Comparison of ENCODE assay signal across 16 cellular contexts in the genomic region with DNA sequence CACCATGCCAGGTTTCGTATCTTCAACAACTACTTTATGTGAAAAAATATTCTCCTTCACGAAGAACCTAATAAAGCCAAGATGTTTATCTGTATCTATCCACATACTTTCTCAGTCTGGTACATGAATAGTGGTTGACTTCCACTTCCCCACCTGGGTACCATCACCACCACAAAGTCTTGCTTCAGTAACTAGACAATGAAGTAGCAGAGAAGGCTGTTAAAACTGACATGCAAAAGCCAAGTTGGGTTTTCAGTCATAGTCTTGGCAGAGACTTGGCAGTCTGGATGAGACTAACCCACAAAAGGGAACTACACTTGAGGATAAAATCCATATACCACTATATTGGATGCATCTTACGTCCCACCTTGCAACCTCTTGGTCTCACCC. TPM values are rescaled to one million over a fixed set of nuclear protein-coding genes. Genes with fewer than 3 reads are reported as not detected.
A peak's percentile ranks its signal among the peaks of the same experiment; 100 is the strongest.
DNase-seq lines count a peak whose midpoint lies in the region; ATAC-seq, FAIRE-seq and TF ChIP-seq lines count a peak whose summit lies in the region.
"Had no signal": no experiment of that assay in that cellular context is flagged by ENCODE, and none has a peak within 500 bp of the region (broad histone marks: within the 10 kb centered on the region; RNA-seq: fewer than 3 reads in every experiment).

No MANE protein-coding gene starts in this region.

- no peaks in the 10 kb centered on the region for H3K27me3 ChIP-seq in mammary epithelial cell (ENCODE audit: insufficient read depth, low read length)
- H3K27me3 ChIP-seq in astrocyte (ENCODE audit: insufficient read depth, low read length) = no peaks in the 10 kb centered on the region
- no peaks in the 10 kb centered on the region for H3K27me3 ChIP-seq in transverse colon
- H3K27me3 ChIP-seq: upper lobe of right lung had no signal

- peaks cover 47% of the 10 kb centered on the region for H3K4me1 Mint-ChIP-seq in MCF 10A (ENCODE audit: insufficient read depth, unreplicated experiment)
- H3K4me1 Mint-ChIP-seq in astrocyte (ENCODE audit: low read depth, unreplicated experiment) = peaks cover 40% of the 10 kb centered on the region
- peaks cover 5% of the 10 kb centered on the region for H3K4me1 Mint-ChIP-seq in activated CD8-positive, alpha-beta memory T cell treated with anti-CD3 and anti-CD28 coated beads, Interleukin-2, amount 10 ng/mL, durations not matched to agents 7 days and 5 days

- H3K4me1 ChIP-seq in mammary epithelial cell (ENCODE audit: insufficient read depth, low read length) (peaks cover 65% of the 10 kb centered on the region), astrocyte (ENCODE audit: insufficient read depth, low read length) (peaks cover 37% of the 10 kb centered on the region), transverse colon (peaks cover 24 to 50% (median 38%) of the 10 kb centered on the region in 4 donors)

- BruUV-seq in MCF 10A (replicated peaks; lab: Mats Ljungman, UMichigan) (no TSS peak), mammary epithelial cell (replicated peaks; lab: Mats Ljungman, UMichigan) (no TSS peak)

- no peak for TF ChIP-seq CTCF in MCF 10A (IDR thresholded peaks at IDR 0.05; ENCODE audit: unreplicated experiment)
- TF ChIP-seq CTCF in mammary epithelial cell (conservative IDR thresholded peaks at IDR 0.05 in 1 of 2, IDR thresholded peaks at IDR 0.05 in 1 of 2; ENCODE audit: extremely low read depth in 1 of 2, insufficient read depth in 1 of 2, low read depth in 1 of 2, low read length in 2 of 2) = no peak
- no peak for TF ChIP-seq CTCF in astrocyte (IDR thresholded peaks at IDR 0.05; ENCODE audit: insufficient read depth, low read depth, low read length)
- no peak for TF ChIP-seq CTCF in transverse colon (IDR thresholded peaks at IDR 0.05)

- FAIRE-seq in astrocyte (lab: Jason Lieb, UNC) = no peak
- FAIRE-seq: colon had no signal

- H3K79me2 ChIP-seq in mammary epithelial cell (ENCODE audit: insufficient read depth, low read length) (peaks cover 89% of the 10 kb centered on the region), astrocyte (ENCODE audit: insufficient read depth, low read length) (peaks cover 92% of the 10 kb centered on the region)

- CTCF ChIA-PET in MCF 10A (lab: Yijun Ruan, JAX) (interaction anchor here (1.0 to 10.4 kb wide), 5 partner anchors 7 to 163 kb away, joined by 3 to 130 read pairs (median 3); no protein-coding TSS in a partner anchor), mammary epithelial cell (lab: Charles Lee; ENCODE audit: low non-redundant PET) (no interaction called here)
- CTCF ChIA-PET in activated CD8-positive, alpha-beta memory T cell treated with anti-CD3 and anti-CD28 coated beads, Interleukin-2, amount 10 ng/mL, durations not matched to agents 7 days and 5 days (lab: Charles Lee) = no interaction called here

- no peak overlapping the region for H2AFZ ChIP-seq in mammary epithelial cell (ENCODE audit: low read depth, low read length)
- no peak overlapping the region for H2AFZ ChIP-seq in astrocyte (ENCODE audit: low read depth, low read length)

- H3K27me3 Mint-ChIP-seq in MCF 10A (ENCODE audit: insufficient read depth, unreplicated experiment) = no peaks in the 10 kb centered on the region
- no peaks in the 10 kb centered on the region for H3K27me3 Mint-ChIP-seq in astrocyte (ENCODE audit: low read depth, unreplicated experiment)
- H3K27me3 Mint-ChIP-seq in activated CD8-positive, alpha-beta memory T cell treated with anti-CD3 and anti-CD28 coated beads, Interleukin-2, amount 10 ng/mL, durations not matched to agents 7 days and 5 days = peaks cover 10% of the 10 kb centered on the region
- H3K27me3 Mint-ChIP-seq: activated T-helper 17 cell treated with anti-CD3 and anti-CD28 coated beads, Interleukin-2, amount 50 U/mL, for 72 hours had no signal

- DNase-seq in MCF 10A (ENCODE audit: unreplicated experiment) = no peak
- no peak for DNase-seq in mammary epithelial cell
- DNase-seq in astrocyte (ENCODE audit: low read depth) = no peak
- DNase-seq in transverse colon = no peak
- no peak for DNase-seq in activated CD8-positive, alpha-beta memory T cell treated with anti-CD3 and anti-CD28 coated beads, Interleukin-2, amount 50 U/mL, for 48 hours
- DNase-seq in SKM-1 treated with dmso at 0.1 percent for 144 hours (lab: John Stamatoyannopoulos, UW; ENCODE audit: unreplicated experiment) = no peak
- no peak for DNase-seq in activated CD8-positive, alpha-beta memory T cell treated with anti-CD3 and anti-CD28 coated beads, Interleukin-2, amount 10 ng/mL, durations not matched to agents 7 days and 5 days
- DNase-seq: 8988T; NCI-H69; stimulated activated CD4-positive, alpha-beta T cell treated with anti-CD3 and anti-CD28 coated beads, Interleukin-4, amount 100 ng/mL, for 24 hours had no signal

- H3K36me3 Mint-ChIP-seq in MCF 10A (ENCODE audit: insufficient read depth, unreplicated experiment) = peaks cover 7% of the 10 kb centered on the region
- peaks cover 26% of the 10 kb centered on the region for H3K36me3 Mint-ChIP-seq in astrocyte (ENCODE audit: low read depth, unreplicated experiment)
- no peaks in the 10 kb centered on the region for H3K36me3 Mint-ChIP-seq in activated CD8-positive, alpha-beta memory T cell treated with anti-CD3 and anti-CD28 coated beads, Interleukin-2, amount 10 ng/mL, durations not matched to agents 7 days and 5 days

- H3K27ac ChIP-seq in mammary epithelial cell (ENCODE audit: insufficient read depth, low read depth, low read length) = no peak overlapping the region
- H3K27ac ChIP-seq in astrocyte (ENCODE audit: low read depth, low read length) = no peak overlapping the region
- H3K27ac ChIP-seq in transverse colon = peak overlapping the region; percentile 77 to 95 (median 80)
- H3K27ac ChIP-seq: upper lobe of right lung had no signal

- intact Hi-C loops in MCF 10A (cut with micrococcal nuclease) = no loop called here
- intact Hi-C loops in mammary epithelial cell (cut with micrococcal nuclease) = no loop called here
- intact Hi-C loops in transverse colon (cut with DNase I; ENCODE audit: low total_unique reads) = no loop called here

- H3K9ac ChIP-seq in mammary epithelial cell (ENCODE audit: insufficient read depth, low read length) (no peak overlapping the region), astrocyte (ENCODE audit: low read length) (no peak overlapping the region)

- H3K9me3 ChIP-seq in mammary epithelial cell (replicated peaks; ENCODE audit: insufficient read depth, low read length) = no peaks in the 10 kb centered on the region
- no peaks in the 10 kb centered on the region for H3K9me3 ChIP-seq in astrocyte (ENCODE audit: insufficient read depth, low read depth, low read length)
- H3K9me3 ChIP-seq in transverse colon = no peaks in the 10 kb centered on the region
- H3K9me3 ChIP-seq: upper lobe of right lung had no signal

- no peak for TF ChIP-seq POLR2A in transverse colon (IDR thresholded peaks at IDR 0.05)

- H3K4me3 Mint-ChIP-seq in MCF 10A (ENCODE audit: unreplicated experiment) (no peak overlapping the region), astrocyte (ENCODE audit: unreplicated experiment) (no peak overlapping the region)
- no peak overlapping the region for H3K4me3 Mint-ChIP-seq in activated CD8-positive, alpha-beta memory T cell treated with anti-CD3 and anti-CD28 coated beads, Interleukin-2, amount 10 ng/mL, durations not matched to agents 7 days and 5 days
- H3K4me3 Mint-ChIP-seq: activated T-helper 17 cell treated with anti-CD3 and anti-CD28 coated beads, Interleukin-2, amount 50 U/mL, for 72 hours; T-helper 2 cell treated with Interferon-gamma antibody and Interleukin-4, amounts not matched to agents 5 μg/mL and 100 μg/mL, for 36 hours had no signal

- peaks cover 9% of the 10 kb centered on the region for H3K36me3 ChIP-seq in mammary epithelial cell (ENCODE audit: insufficient read depth, low read length)
- peaks cover 3% of the 10 kb centered on the region for H3K36me3 ChIP-seq in astrocyte (ENCODE audit: insufficient read depth, low read length)
- H3K36me3 ChIP-seq in transverse colon = no peaks in the 10 kb centered on the region
- H3K36me3 ChIP-seq: upper lobe of right lung had no signal

- H3K4me3 ChIP-seq in mammary epithelial cell (replicated peaks in 1 of 3; ENCODE audit: insufficient read depth in 1 of 3, low read depth in 2 of 3, low read length in 3 of 3) (no peak overlapping the region), astrocyte (ENCODE audit: insufficient read depth, low read depth, low read length) (no peak overlapping the region), transverse colon (no peak overlapping the region)
- H3K4me3 ChIP-seq: upper lobe of right lung had no signal

- peak; percentile 48 for ATAC-seq in HG02973 (IDR thresholded peaks at IDR 0.05; ENCODE audit: unreplicated experiment)
- ATAC-seq in activated CD8-positive, alpha-beta memory T cell treated with anti-CD3 and anti-CD28 coated beads, Interleukin-2, amount 10 ng/mL, durations not matched to agents 7 days and 5 days = no peak
- ATAC-seq: activated T-helper 17 cell treated with anti-CD3 and anti-CD28 coated beads, Interleukin-2, amount 50 U/mL, for 72 hours; upper lobe of right lung had no signal

- in situ Hi-C loops in mammary epithelial cell (cut with MboI; ENCODE audit: low sequenced_read_pairs in 2 of 2) = no loop called here
- in situ Hi-C loops in transverse colon (cut with MboI; ENCODE audit: low pct_ligation_motif_present in 1 of 4, low pct_unique_long_range_greater_than_20kb in 1 of 4, low sequenced_read_pairs in 3 of 4) = no loop called here

- TF ChIP-seq EP300 in transverse colon (IDR thresholded peaks at IDR 0.05; ENCODE audit: low read depth) = no peak

- dilution Hi-C loops in mammary epithelial cell (cut with HindIII; ENCODE audit: low sequenced_read_pairs) = no loop called here

- WGBS in mammary epithelial cell (ENCODE audit: low coverage, missing lambda C conversion rate) = 58% methylated on average over 2 of the region's 3 CpGs
- WGBS in transverse colon (ENCODE audit: low coverage in 1 of 2), 2 donors = 81 to 92% methylated on average over 2 to 3 of the region's 3 CpGs

- POLR2A ChIA-PET in MCF 10A (lab: Yijun Ruan, JAX) = interaction anchor here (3.0 kb wide), 1 partner anchor 142 kb away, joined by 9 read pairs; no protein-coding TSS in a partner anchor

- peak overlapping the region; percentile 60 for H3K27ac Mint-ChIP-seq in MCF 10A (ENCODE audit: low read depth, unreplicated experiment)
- H3K27ac Mint-ChIP-seq in astrocyte (ENCODE audit: unreplicated experiment) = no peak overlapping the region
- no peak overlapping the region for H3K27ac Mint-ChIP-seq in activated CD8-positive, alpha-beta memory T cell treated with anti-CD3 and anti-CD28 coated beads, Interleukin-2, amount 10 ng/mL, durations not matched to agents 7 days and 5 days
- H3K27ac Mint-ChIP-seq: activated T-helper 17 cell treated with anti-CD3 and anti-CD28 coated beads, Interleukin-2, amount 50 U/mL, for 72 hours; T-helper 2 cell treated with Interferon-gamma antibody and Interleukin-4, amounts not matched to agents 5 μg/mL and 100 μg/mL, for 36 hours had no signal

- H4K20me1 ChIP-seq in mammary epithelial cell (ENCODE audit: insufficient read depth, low read length) (no peaks in the 10 kb centered on the region), astrocyte (ENCODE audit: insufficient read depth, low read length) (peaks cover 80% of the 10 kb centered on the region)

- no peaks in the 10 kb centered on the region for H3K9me3 Mint-ChIP-seq in MCF 10A (ENCODE audit: unreplicated experiment)
- no peaks in the 10 kb centered on the region for H3K9me3 Mint-ChIP-seq in astrocyte (ENCODE audit: unreplicated experiment)
- no peaks in the 10 kb centered on the region for H3K9me3 Mint-ChIP-seq in activated CD8-positive, alpha-beta memory T cell treated with anti-CD3 and anti-CD28 coated beads, Interleukin-2, amount 10 ng/mL, durations not matched to agents 7 days and 5 days (ENCODE audit: low read depth)
- H3K9me3 Mint-ChIP-seq: activated T-helper 17 cell treated with anti-CD3 and anti-CD28 coated beads, Interleukin-2, amount 50 U/mL, for 72 hours; T-helper 2 cell treated with Interferon-gamma antibody and Interleukin-4, amounts not matched to agents 5 μg/mL and 100 μg/mL, for 36 hours had no signal

- H3K4me2 ChIP-seq in mammary epithelial cell (ENCODE audit: insufficient read depth, low read depth, low read length) (no peak overlapping the region), astrocyte (ENCODE audit: low read length) (peak overlapping the region; percentile 20)

RNA-seq across cellular contexts. Expression of gene P4HA2, which starts 5.0 kb away (rescaled TPM):
- total RNA-seq in MCF 10A (2022) = 53.1 and 91.1 TPM in 2 replicates
- 100 to 1,000 TPM; 103 to 142 TPM for total RNA-seq in mammary epithelial cell
- 134 TPM for polyA plus RNA-seq in mammary epithelial cell
- polyA minus RNA-seq in mammary epithelial cell = 255 TPM
- total RNA-seq in astrocyte = 214 and 302 TPM in 2 replicates
- 10 to 100 TPM; 22.1 to 53.5 (median 32.7) TPM for total RNA-seq in transverse colon
- total RNA-seq in activated CD8-positive, alpha-beta memory T cell treated with anti-CD3 and anti-CD28 coated beads, Interleukin-2, amount 10 ng/mL, durations not matched to agents 7 days and 5 days = 10 to 100 TPM in 1 of 2 experiments, 1 to 10 TPM in 1; 8.3 to 19.4 TPM

RNA-seq across cellular contexts. Expression of gene PDLIM4, which starts 34.9 kb away (rescaled TPM):
- total RNA-seq in MCF 10A (2022) = 91.4 and 101 TPM in 2 replicates
- 100 to 1,000 TPM; 101 to 217 TPM for total RNA-seq in mammary epithelial cell
- polyA plus RNA-seq in mammary epithelial cell = 120 TPM
- polyA minus RNA-seq in mammary epithelial cell = 48.5 TPM
- 56.6 and 72.4 TPM in 2 replicates for total RNA-seq in astrocyte
- 10 to 100 TPM in 3 of 4 donors, 1 to 10 TPM in 1; 9.7 to 43.4 (median 19.7) TPM for total RNA-seq in transverse colon
- total RNA-seq in activated CD8-positive, alpha-beta memory T cell treated with anti-CD3 and anti-CD28 coated beads, Interleukin-2, amount 10 ng/mL, durations not matched to agents 7 days and 5 days = 1 to 10 TPM in 1 of 2 experiments, not detected in 1; 2.3 TPM
- total RNA-seq: activated T-helper 17 cell treated with anti-CD3 and anti-CD28 coated beads, Interleukin-2, amount 50 U/mL, for 72 hours had no signal
- polyA plus RNA-seq: neural cell had no signal

Comparison
In these comparisons a context has a peak if more than half of its experiments do, and no peak if none do; other contexts are left out.
1. H3K27ac ChIP-seq: peak in transverse colon (4 of 4); none in mammary epithelial cell (single experiment) and astrocyte (single experiment).